In the genomic region with DNA sequence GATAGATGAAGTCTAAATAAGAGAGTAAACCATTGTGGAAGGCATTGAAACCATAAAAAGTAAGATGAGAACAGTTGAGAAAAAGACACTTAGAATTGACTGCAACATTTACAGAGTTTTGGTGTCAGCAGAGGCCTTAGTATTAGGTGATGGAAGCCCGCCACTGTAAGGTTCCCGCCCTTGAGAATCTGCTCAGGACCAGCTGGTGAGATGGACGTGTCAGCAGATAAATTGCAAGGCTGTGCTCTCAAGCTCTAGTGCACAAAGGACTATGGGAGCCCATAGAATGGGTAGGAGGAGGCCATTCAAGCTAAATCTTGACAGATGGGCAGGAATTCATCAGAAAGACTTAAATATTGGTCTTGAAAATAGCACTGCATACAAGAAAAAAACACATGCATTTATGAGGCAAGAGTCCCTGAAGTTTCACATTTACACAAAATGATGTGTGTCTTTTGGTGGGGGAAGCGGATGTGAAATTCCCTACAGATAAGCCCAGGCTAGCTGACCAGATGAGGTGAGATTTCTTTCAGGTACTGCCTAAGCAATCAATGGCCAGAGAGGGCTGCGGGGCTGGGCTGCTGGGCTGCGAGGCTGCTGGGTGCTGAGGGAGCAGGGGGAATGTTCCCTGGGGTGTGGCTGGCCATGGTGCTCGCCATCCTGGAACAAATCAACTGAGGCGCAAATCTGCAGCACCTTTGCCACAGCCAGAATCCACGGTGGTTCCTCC, we compare ENCODE assay signal across 13 cellular contexts. TPM values are rescaled to one million over a fixed set of nuclear protein-coding genes. Genes with fewer than 3 reads are reported as not detected.
A peak's percentile ranks its signal among the peaks of the same experiment; 100 is the strongest.
DNase-seq lines count a peak whose midpoint lies in the region; ATAC-seq, FAIRE-seq and TF ChIP-seq lines count a peak whose summit lies in the region.
"Had no signal": no experiment of that assay in that cellular context is flagged by ENCODE, and none has a peak within 500 bp of the region (broad histone marks: within the 10 kb centered on the region; RNA-seq: fewer than 3 reads in every experiment).

No MANE protein-coding gene starts in this region.

- H3K4me3 ChIP-seq in CD8-positive, alpha-beta memory T cell (ENCODE audit: low read length): no peak overlapping the region
- H3K4me3 ChIP-seq: gastrocnemius medialis had no signal

- no peaks in the 10 kb centered on the region for H3K36me3 ChIP-seq in CD8-positive, alpha-beta memory T cell (ENCODE audit: insufficient read depth, low read length)
- H3K36me3 ChIP-seq: gastrocnemius medialis had no signal

- ATAC-seq in activated CD8-positive, alpha-beta T cell treated with anti-CD3 and anti-CD28 coated beads, Interleukin-2, amount 10 ng/mL, durations not matched to agents 7 days and 5 days: no peak
- no peak for ATAC-seq in GM19397 (IDR thresholded peaks at IDR 0.05; ENCODE audit: unreplicated experiment)
- ATAC-seq in activated T-cell treated with anti-CD3 and anti-CD28 coated beads, Interleukin-2, amount 50 U/mL, for 72 hours (replicated peaks in 1 of 2): no peak
- ATAC-seq: gastrocnemius medialis; left colon; stimulated activated naive CD8-positive, alpha-beta T cell treated with anti-CD3 and anti-CD28 coated beads, Interleukin-15, Interleukin-2, amounts not matched to agents 100 U/mL and 50 U/mL, for 24 hours had no signal

- H3K27ac ChIP-seq in CD8-positive, alpha-beta memory T cell (ENCODE audit: low read depth, low read length): no peak overlapping the region

- H3K36me3 Mint-ChIP-seq in CD8-positive, alpha-beta memory T cell: no peaks in the 10 kb centered on the region
- H3K36me3 Mint-ChIP-seq in IgD-negative memory B cell (peaks cover 2% of the 10 kb centered on the region), nephron progenitor cell (ENCODE audit: low read depth) (no peaks in the 10 kb centered on the region)
- H3K36me3 Mint-ChIP-seq in activated CD8-positive, alpha-beta T cell treated with anti-CD3 and anti-CD28 coated beads, Interleukin-2, amount 10 ng/mL, durations not matched to agents 7 days and 5 days (ENCODE audit: low read depth): peaks cover 3% of the 10 kb centered on the region
- no peaks in the 10 kb centered on the region for H3K36me3 Mint-ChIP-seq in activated T-cell treated with anti-CD3 and anti-CD28 coated beads, Interleukin-2, amount 50 U/mL, for 72 hours (ENCODE audit: insufficient read depth in 2 of 2)

- CTCF ChIA-PET in CD8-positive, alpha-beta memory T cell (lab: Charles Lee): interaction anchor here (1.1 to 2.5 kb wide), 3 partner anchors 13 to 85 kb away, joined by 3 to 16 read pairs (median 7); no protein-coding TSS in a partner anchor
- CTCF ChIA-PET in activated CD8-positive, alpha-beta T cell treated with anti-CD3 and anti-CD28 coated beads, Interleukin-2, amount 10 ng/mL, durations not matched to agents 7 days and 5 days (lab: Charles Lee): interaction anchor here (4.6 to 5.1 kb wide), 2 partner anchors 12 to 85 kb away, joined by 48 to 51 read pairs; no protein-coding TSS in a partner anchor

- H3K4me1 Mint-ChIP-seq in CD8-positive, alpha-beta memory T cell: peaks cover 36 to 44% (median 38%) of the 10 kb centered on the region in 3 donors
- H3K4me1 Mint-ChIP-seq in IgD-negative memory B cell (peaks cover 66 to 70% (median 67%) of the 10 kb centered on the region in 3 donors), nephron progenitor cell (peaks cover 99% of the 10 kb centered on the region)
- peaks cover 63% of the 10 kb centered on the region for H3K4me1 Mint-ChIP-seq in activated CD8-positive, alpha-beta T cell treated with anti-CD3 and anti-CD28 coated beads, Interleukin-2, amount 10 ng/mL, durations not matched to agents 7 days and 5 days (ENCODE audit: low read depth)
- H3K4me1 Mint-ChIP-seq in activated T-cell treated with anti-CD3 and anti-CD28 coated beads, Interleukin-2, amount 50 U/mL, for 72 hours (ENCODE audit: low read depth): peaks cover 46% of the 10 kb centered on the region

- H3K27me3 Mint-ChIP-seq in CD8-positive, alpha-beta memory T cell: no peaks in the 10 kb centered on the region
- peaks cover 2% of the 10 kb centered on the region for H3K27me3 Mint-ChIP-seq in IgD-negative memory B cell
- H3K27me3 Mint-ChIP-seq in activated CD8-positive, alpha-beta T cell treated with anti-CD3 and anti-CD28 coated beads, Interleukin-2, amount 10 ng/mL, durations not matched to agents 7 days and 5 days (ENCODE audit: low read depth): no peaks in the 10 kb centered on the region
- H3K27me3 Mint-ChIP-seq in nephron progenitor cell (ENCODE audit: low read depth, poor library complexity): no peaks in the 10 kb centered on the region
- H3K27me3 Mint-ChIP-seq in activated T-cell treated with anti-CD3 and anti-CD28 coated beads, Interleukin-2, amount 50 U/mL, for 72 hours (ENCODE audit: low read depth): no peaks in the 10 kb centered on the region

- no peaks in the 10 kb centered on the region for H3K27me3 ChIP-seq in CD8-positive, alpha-beta memory T cell (ENCODE audit: insufficient read depth, low read length, poor library complexity, severe bottlenecking)
- H3K27me3 ChIP-seq: gastrocnemius medialis had no signal

- no peak for TF ChIP-seq CTCF in nephron progenitor cell (IDR thresholded peaks at IDR 0.05)

- TF ChIP-seq POLR2A in GM12891 (IDR thresholded peaks at IDR 0.05; ENCODE audit: low read depth, low read length): no peak

- peaks cover 38% of the 10 kb centered on the region for H3K4me1 ChIP-seq in CD8-positive, alpha-beta memory T cell (ENCODE audit: insufficient read depth, low read length)

- peak overlapping the region in 1 of 7 donors; percentile 23 for H3K4me3 Mint-ChIP-seq in CD8-positive, alpha-beta memory T cell
- H3K4me3 Mint-ChIP-seq in IgD-negative memory B cell: peak overlapping the region in 3 of 4 donors; percentile 64 to 82 (median 75)
- no peak overlapping the region for H3K4me3 Mint-ChIP-seq in activated CD8-positive, alpha-beta T cell treated with anti-CD3 and anti-CD28 coated beads, Interleukin-2, amount 10 ng/mL, durations not matched to agents 7 days and 5 days
- no peak overlapping the region for H3K4me3 Mint-ChIP-seq in nephron progenitor cell
- H3K4me3 Mint-ChIP-seq in activated T-cell treated with anti-CD3 and anti-CD28 coated beads, Interleukin-2, amount 50 U/mL, for 72 hours: no peak overlapping the region
- H3K4me3 Mint-ChIP-seq: dendritic cell treated with granulocyte-macrophage colony-stimulating factor and Interleukin-4, amounts not matched to agents 40 ng/mL and 50 ng/mL, for 4 days had no signal

- POLR2A ChIA-PET in CD8-positive, alpha-beta memory T cell (lab: Charles Lee): interaction anchor here (0.8 kb wide), 1 partner anchor 42 kb away, joined by 3 read pairs; the partner anchor contains the start of gene SYPL1
- POLR2A ChIA-PET in activated CD8-positive, alpha-beta T cell treated with anti-CD3 and anti-CD28 coated beads, Interleukin-2, amount 10 ng/mL, durations not matched to agents 7 days and 5 days (lab: Charles Lee): interaction anchor here (5.5 kb wide), 1 partner anchor 42 kb away, joined by 66 read pairs; the partner anchor contains the start of gene SYPL1

- H3K9me3 ChIP-seq in CD8-positive, alpha-beta memory T cell (ENCODE audit: low read length): no peaks in the 10 kb centered on the region
- H3K9me3 ChIP-seq: gastrocnemius medialis had no signal

- DNase-seq in CD8-positive, alpha-beta memory T cell: no peak
- no peak for DNase-seq in activated CD8-positive, alpha-beta T cell treated with anti-CD3 and anti-CD28 coated beads, Interleukin-2, amount 10 ng/mL, durations not matched to agents 7 days and 5 days
- DNase-seq in nephron progenitor cell (no peak), GM19240 (ENCODE audit: insufficient read length, low spot score) (no peak), GM12891 (ENCODE audit: insufficient read length, low spot score) (no peak)
- DNase-seq in activated T-cell treated with anti-CD3 and anti-CD28 coated beads, Interleukin-2, amount 50 U/mL, for 72 hours: no peak
- DNase-seq: stimulated activated naive CD8-positive, alpha-beta T cell treated with anti-CD3 and anti-CD28 coated beads, Interleukin-15, Interleukin-2, amounts not matched to agents 100 U/mL and 50 U/mL, for 24 hours had no signal

- FAIRE-seq in GM12891 (lab: Jason Lieb, UNC): no peak
- FAIRE-seq: GM12892 had no signal

- no peaks in the 10 kb centered on the region for H3K9me3 Mint-ChIP-seq in CD8-positive, alpha-beta memory T cell
- H3K9me3 Mint-ChIP-seq in IgD-negative memory B cell (no peaks in the 10 kb centered on the region), nephron progenitor cell (no peaks in the 10 kb centered on the region)
- H3K9me3 Mint-ChIP-seq in activated CD8-positive, alpha-beta T cell treated with anti-CD3 and anti-CD28 coated beads, Interleukin-2, amount 10 ng/mL, durations not matched to agents 7 days and 5 days (ENCODE audit: insufficient read depth): no peaks in the 10 kb centered on the region
- no peaks in the 10 kb centered on the region for H3K9me3 Mint-ChIP-seq in activated T-cell treated with anti-CD3 and anti-CD28 coated beads, Interleukin-2, amount 50 U/mL, for 72 hours
- H3K9me3 Mint-ChIP-seq: dendritic cell treated with granulocyte-macrophage colony-stimulating factor and Interleukin-4, amounts not matched to agents 40 ng/mL and 50 ng/mL, for 4 days had no signal

- peak overlapping the region in 5 of 8 donors; percentile 8 to 54 (median 37) for H3K27ac Mint-ChIP-seq in CD8-positive, alpha-beta memory T cell
- H3K27ac Mint-ChIP-seq in IgD-negative memory B cell (peak overlapping the region; percentile 80 to 94 (median 91)), nephron progenitor cell (peak overlapping the region; percentile 94)
- peak overlapping the region; percentile 78 for H3K27ac Mint-ChIP-seq in activated CD8-positive, alpha-beta T cell treated with anti-CD3 and anti-CD28 coated beads, Interleukin-2, amount 10 ng/mL, durations not matched to agents 7 days and 5 days
- H3K27ac Mint-ChIP-seq in activated T-cell treated with anti-CD3 and anti-CD28 coated beads, Interleukin-2, amount 50 U/mL, for 72 hours: no peak overlapping the region
- H3K27ac Mint-ChIP-seq: dendritic cell treated with granulocyte-macrophage colony-stimulating factor and Interleukin-4, amounts not matched to agents 40 ng/mL and 50 ng/mL, for 4 days had no signal

TF ChIP-seq in GM12891, 5 proteins besides CTCF, POLR2A, EP300 and RAD21:
- TF ChIP-seq POU2F2 (IDR thresholded peaks at IDR 0.05; ENCODE audit: low read depth, low read length) (no peak), SPI1 (IDR thresholded peaks at IDR 0.05; ENCODE audit: low read depth, low read length) (no peak), TAF1 (IDR thresholded peaks at IDR 0.05; ENCODE audit: low read depth, low read length) (no peak), PAX5 (IDR thresholded peaks at IDR 0.05; ENCODE audit: insufficient read depth, low read length, severe bottlenecking) (no peak), POLR2AphosphoS5 (IDR thresholded peaks at IDR 0.05; ENCODE audit: low read depth, low read length) (no peak)
TF ChIP-seq in GM12891: peak in this region for 0.

RNA-seq across cellular contexts. Expression of gene SYPL1, which starts 42.5 kb away (rescaled TPM):
- 10 to 100 TPM; 33.1 to 33.7 TPM for total RNA-seq in CD8-positive, alpha-beta memory T cell
- polyA plus RNA-seq in CD8-positive, alpha-beta memory T cell: 63.0 TPM
- 200 TPM for polyA plus RNA-seq in IgD-negative memory B cell
- total RNA-seq in activated CD8-positive, alpha-beta T cell treated with anti-CD3 and anti-CD28 coated beads, Interleukin-2, amount 10 ng/mL, durations not matched to agents 7 days and 5 days: 10 to 100 TPM; 51.3 to 52.4 TPM
- total RNA-seq in activated T-cell treated with anti-CD3 and anti-CD28 coated beads, Interleukin-2, amount 50 U/mL, for 72 hours: 10 to 100 TPM; 29.6 to 32.0 TPM
- 29.5 TPM for polyA plus RNA-seq in GM12891 (2012; ENCODE audit: low read depth, missing spikeins)

Comparison
In these comparisons a context has a peak if more than half of its experiments do, and no peak if none do; other contexts are left out.
1. H3K4me3 Mint-ChIP-seq: peak in IgD-negative memory B cell (3 of 4); none in activated CD8-positive, alpha-beta T cell treated with anti-CD3 and anti-CD28 coated beads, Interleukin-2, amount 10 ng/mL, durations not matched to agents 7 days and 5 days (single experiment), nephron progenitor cell (single experiment) and activated T-cell treated with anti-CD3 and anti-CD28 coated beads, Interleukin-2, amount 50 U/mL, for 72 hours (0 of 2).